In the genomic region with DNA sequence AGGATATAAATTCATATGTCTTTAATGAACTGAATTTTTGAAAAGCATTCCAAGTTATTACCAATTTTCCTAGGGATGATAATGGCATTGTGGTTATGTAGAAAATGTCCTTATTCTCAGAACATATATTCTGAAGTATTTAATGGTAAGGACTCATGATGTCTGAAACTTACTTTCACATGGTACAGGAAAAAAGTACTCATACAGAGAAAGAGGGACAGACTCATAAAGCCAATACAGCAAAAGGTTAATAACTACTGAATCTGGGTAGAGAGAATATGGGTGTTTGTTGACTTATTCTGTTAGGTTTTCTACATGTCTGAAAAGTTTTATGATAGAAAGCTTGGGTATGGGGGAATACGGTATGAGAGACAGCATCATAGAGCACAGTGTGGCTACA, we compare ENCODE assay signal across 13 cellular contexts.
DNase-seq lines count a peak whose midpoint lies in the region; ATAC-seq and TF ChIP-seq lines count a peak whose summit lies in the region.
"Had no signal": no experiment of that assay in that cellular context is flagged by ENCODE, and none has a peak within 500 bp of the region (broad histone marks: within the 10 kb centered on the region; RNA-seq: fewer than 3 reads in every experiment).

No MANE protein-coding gene starts in this region.

- no peaks in the 10 kb centered on the region for H3K9me3 ChIP-seq in heart right ventricle

- POLR2A ChIA-PET in activated CD8-positive, alpha-beta T cell treated with anti-CD3 and anti-CD28 coated beads, Interleukin-2, amount 10 ng/mL, durations not matched to agents 7 days and 5 days (lab: Charles Lee) = interaction anchor here (1.0 to 4.2 kb wide), 5 partner anchors 10 to 84 kb away, joined by 4 to 27 read pairs (median 10); a partner anchor contains a TSS

- H3K27ac ChIP-seq in heart right ventricle = no peak overlapping the region

- peak overlapping the region; percentile 59 for H3K27ac Mint-ChIP-seq in activated CD8-positive, alpha-beta T cell treated with anti-CD3 and anti-CD28 coated beads, Interleukin-2, amount 10 ng/mL, durations not matched to agents 7 days and 5 days

- DNase-seq in activated CD8-positive, alpha-beta T cell treated with anti-CD3 and anti-CD28 coated beads, Interleukin-2, amount 10 ng/mL, durations not matched to agents 7 days and 5 days = no peak
- DNase-seq in SKM-1 treated with dmso at 0.1 percent for 144 hours (lab: John Stamatoyannopoulos, UW; ENCODE audit: unreplicated experiment) (no peak), heart right ventricle (no peak), NCI-H524 (lab: John Stamatoyannopoulos, UW) (no peak), midbrain (lab: John Stamatoyannopoulos, UW) (no peak)
- DNase-seq: activated CD4-positive, alpha-beta memory T cell treated with anti-CD3 and anti-CD28 coated beads, Interleukin-2, amount 10 ng/mL, durations not matched to agents 7 days and 5 days; amniotic stem cell; C1 segment of cervical spinal cord; mammary epithelial cell; NCI-H510A had no signal

- WGBS in heart right ventricle, 2 donors = 100% methylated on average over 1 of the region's 1 CpG

- no peak for TF ChIP-seq CTCF in heart right ventricle (IDR thresholded peaks at IDR 0.05)

- no peaks in the 10 kb centered on the region for H3K9me3 Mint-ChIP-seq in activated CD8-positive, alpha-beta T cell treated with anti-CD3 and anti-CD28 coated beads, Interleukin-2, amount 10 ng/mL, durations not matched to agents 7 days and 5 days (ENCODE audit: insufficient read depth)
- H3K9me3 Mint-ChIP-seq: activated CD4-positive, alpha-beta memory T cell treated with anti-CD3 and anti-CD28 coated beads, Interleukin-2, amount 10 ng/mL, durations not matched to agents 7 days and 5 days had no signal

- H3K27me3 ChIP-seq in heart right ventricle = no peaks in the 10 kb centered on the region

- H3K4me1 Mint-ChIP-seq in activated CD8-positive, alpha-beta T cell treated with anti-CD3 and anti-CD28 coated beads, Interleukin-2, amount 10 ng/mL, durations not matched to agents 7 days and 5 days (ENCODE audit: low read depth) = peaks cover 50% of the 10 kb centered on the region

- CTCF ChIA-PET in activated CD8-positive, alpha-beta T cell treated with anti-CD3 and anti-CD28 coated beads, Interleukin-2, amount 10 ng/mL, durations not matched to agents 7 days and 5 days (lab: Charles Lee) = interaction anchor here (0.6 to 3.3 kb wide), 16 partner anchors 9 to 604 kb away, joined by 3 to 17 read pairs (median 4); a partner anchor contains a TSS

- no peaks in the 10 kb centered on the region for H3K27me3 Mint-ChIP-seq in activated CD8-positive, alpha-beta T cell treated with anti-CD3 and anti-CD28 coated beads, Interleukin-2, amount 10 ng/mL, durations not matched to agents 7 days and 5 days (ENCODE audit: low read depth)

- H3K4me3 ChIP-seq in heart right ventricle = no peak overlapping the region

- H3K4me3 Mint-ChIP-seq in activated CD8-positive, alpha-beta T cell treated with anti-CD3 and anti-CD28 coated beads, Interleukin-2, amount 10 ng/mL, durations not matched to agents 7 days and 5 days = no peak overlapping the region
- H3K4me3 Mint-ChIP-seq: activated CD4-positive, alpha-beta memory T cell treated with anti-CD3 and anti-CD28 coated beads, Interleukin-2, amount 10 ng/mL, durations not matched to agents 7 days and 5 days had no signal

- intact Hi-C loops in heart right ventricle (cut with DNase I) = no loop called here

- ATAC-seq in GM18519 (IDR thresholded peaks at IDR 0.05; ENCODE audit: low FRiP score, unreplicated experiment) (peak; percentile 74), GM19463 (IDR thresholded peaks at IDR 0.05; ENCODE audit: unreplicated experiment) (peak; percentile 76), HG02973 (IDR thresholded peaks at IDR 0.05; ENCODE audit: unreplicated experiment) (peak; percentile 59), heart right ventricle (no peak)
- peak; percentile 53 for ATAC-seq in activated CD8-positive, alpha-beta T cell treated with anti-CD3 and anti-CD28 coated beads, Interleukin-2, amount 10 ng/mL, durations not matched to agents 7 days and 5 days

- no peaks in the 10 kb centered on the region for H3K36me3 ChIP-seq in heart right ventricle

- no peaks in the 10 kb centered on the region for H3K4me1 ChIP-seq in heart right ventricle

- peaks cover 22% of the 10 kb centered on the region for H3K36me3 Mint-ChIP-seq in activated CD8-positive, alpha-beta T cell treated with anti-CD3 and anti-CD28 coated beads, Interleukin-2, amount 10 ng/mL, durations not matched to agents 7 days and 5 days (ENCODE audit: low read depth)

Comparison
In these comparisons a context has a peak if more than half of its experiments do, and no peak if none do; other contexts are left out.
1. ATAC-seq: peak in GM18519 (single experiment), GM19463 (single experiment), HG02973 (single experiment) and activated CD8-positive, alpha-beta T cell treated with anti-CD3 and anti-CD28 coated beads, Interleukin-2, amount 10 ng/mL, durations not matched to agents 7 days and 5 days (single experiment); none in heart right ventricle (0 of 8).